Comparison of ENCODE assay signal across 16 cellular contexts in the genomic region with DNA sequence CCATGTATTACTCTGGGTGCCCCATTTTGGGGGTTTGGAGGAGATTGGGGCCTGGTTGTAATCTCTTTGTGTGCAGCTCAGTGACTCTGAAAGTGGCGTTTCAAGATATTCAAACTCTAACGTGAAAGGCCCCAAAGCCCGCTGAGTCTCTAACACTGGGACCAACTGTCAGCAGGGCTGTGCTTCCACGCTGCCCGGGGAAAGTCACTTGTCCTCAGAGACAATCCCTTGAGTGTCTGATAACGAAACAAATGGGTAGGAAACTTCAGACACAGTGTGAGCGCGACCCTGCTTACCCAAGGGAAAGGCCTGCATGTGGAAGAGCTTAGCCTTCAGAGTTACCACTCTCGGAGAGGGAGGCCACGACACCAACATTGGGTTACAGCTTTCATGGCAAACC. TPM values are rescaled to one million over a fixed set of nuclear protein-coding genes. Genes with fewer than 3 reads are reported as not detected.
DNase-seq lines count a peak whose midpoint lies in the region; ATAC-seq lines count a peak whose summit lies in the region.
"Had no signal": no experiment of that assay in that cellular context is flagged by ENCODE, and none has a peak within 500 bp of the region (broad histone marks: within the 10 kb centered on the region; RNA-seq: fewer than 3 reads in every experiment).

No MANE protein-coding gene starts in this region.

- H3K79me1 ChIP-seq in mesenchymal stem cell (replicated peaks; ENCODE audit: low read length, poor library complexity, severe bottlenecking) = no peaks in the 10 kb centered on the region

- no peaks in the 10 kb centered on the region for H4K20me1 ChIP-seq in BLaER1 treated with 17β-estradiol and CSF1 and Interleukin-3, amounts not matched to agents 10 nM and 100 nM

- peaks cover 12 to 19% (median 15%) of the 10 kb centered on the region in 11 experiments; a peak in 21 of 22 replicates for H3K9me3 ChIP-seq in BLaER1 treated with 17β-estradiol and CSF1 and Interleukin-3, amounts not matched to agents 10 nM and 100 nM (replicated peaks in 1 of 11)
- H3K9me3 ChIP-seq in KOPT-K1 (ENCODE audit: insufficient read depth, low read length, poor library complexity, severe bottlenecking) = peaks cover 10% of the 10 kb centered on the region
- no peaks in the 10 kb centered on the region for H3K9me3 ChIP-seq in mucosa of rectum (ENCODE audit: control insufficient read depth in 2 of 2, low read length in 2 of 2)
- peaks cover 6% of the 10 kb centered on the region for H3K9me3 ChIP-seq in mesenchymal stem cell (ENCODE audit: control insufficient read depth, low read length)

- no peak overlapping the region for H2AFZ ChIP-seq in mesenchymal stem cell (ENCODE audit: low read depth, low read length)

- no peaks in the 10 kb centered on the region for H3K36me3 ChIP-seq in BLaER1 treated with 17β-estradiol and CSF1 and Interleukin-3, amounts not matched to agents 10 nM and 100 nM
- H3K36me3 ChIP-seq in KOPT-K1 (ENCODE audit: insufficient read depth, low read length) (peaks cover 28% of the 10 kb centered on the region), mucosa of rectum (ENCODE audit: control insufficient read depth in 2 of 2, insufficient read depth in 2 of 2, low read length in 2 of 2) (no peaks in the 10 kb centered on the region), mesenchymal stem cell (ENCODE audit: control insufficient read depth in 1 of 2, insufficient read depth in 2 of 2, low read depth in 1 of 2, low read length in 2 of 2) (no peaks in the 10 kb centered on the region)

- H3K4me2 ChIP-seq in BLaER1 treated with 17β-estradiol and CSF1 and Interleukin-3, amounts not matched to agents 10 nM and 100 nM = peak overlapping the region in 8 of 11 experiments; percentile 45 to 80 (median 62); a peak in 14 of 22 replicates
- H3K4me2 ChIP-seq in mesenchymal stem cell (ENCODE audit: low read length, poor library complexity, severe bottlenecking) = no peak overlapping the region

- no peak overlapping the region for H3K14ac ChIP-seq in mesenchymal stem cell (ENCODE audit: low read length in 2 of 2)

- H3K4me1 ChIP-seq in BLaER1 treated with 17β-estradiol and CSF1 and Interleukin-3, amounts not matched to agents 10 nM and 100 nM = peaks cover 16 to 51% (median 42%) of the 10 kb centered on the region in 10 experiments
- H3K4me1 ChIP-seq in mucosa of rectum (ENCODE audit: control insufficient read depth in 2 of 2, insufficient read depth in 2 of 2, low read length in 2 of 2) (no peaks in the 10 kb centered on the region), mesenchymal stem cell (ENCODE audit: control insufficient read depth, insufficient read depth, low read depth, low read length) (peaks cover 2% of the 10 kb centered on the region)

- no peak overlapping the region for H3K4ac ChIP-seq in mesenchymal stem cell (ENCODE audit: low read depth in 1 of 2, low read length in 2 of 2)

- no peak overlapping the region for H3K18ac ChIP-seq in mesenchymal stem cell (ENCODE audit: low read depth in 1 of 2, low read length in 2 of 2)

- H2BK5ac ChIP-seq in mesenchymal stem cell (ENCODE audit: low read depth, low read length, poor library complexity, severe bottlenecking) = no peak overlapping the region

- peaks cover 72% of the 10 kb centered on the region for H3K36me3 Mint-ChIP-seq in activated T-helper 17 cell treated with anti-CD3 and anti-CD28 coated beads, Interleukin-2, amount 50 U/mL, for 72 hours (ENCODE audit: low read depth)
- H3K36me3 Mint-ChIP-seq: brain, type B pancreatic cell had no signal

- peaks cover 39% of the 10 kb centered on the region for H3K4me1 Mint-ChIP-seq in activated T-helper 17 cell treated with anti-CD3 and anti-CD28 coated beads, Interleukin-2, amount 50 U/mL, for 72 hours

- no peak overlapping the region for H2BK15ac ChIP-seq in mesenchymal stem cell (ENCODE audit: low read depth, poor library complexity, severe bottlenecking)

- H3K27me3 ChIP-seq in BLaER1 treated with 17β-estradiol and CSF1 and Interleukin-3, amounts not matched to agents 10 nM and 100 nM = no peaks in the 10 kb centered on the region
- H3K27me3 ChIP-seq in mucosa of rectum (ENCODE audit: control insufficient read depth in 2 of 2, insufficient read depth in 2 of 2, low read length in 2 of 2) = no peaks in the 10 kb centered on the region
- H3K27me3 ChIP-seq in mesenchymal stem cell (ENCODE audit: control insufficient read depth in 1 of 2, insufficient read depth in 1 of 2, low read length in 2 of 2) = peaks cover 8 to 43% of the 10 kb centered on the region in 2 experiments

- peaks cover 7% of the 10 kb centered on the region for H3K9me3 Mint-ChIP-seq in activated T-helper 17 cell treated with anti-CD3 and anti-CD28 coated beads, Interleukin-2, amount 50 U/mL, for 72 hours
- H3K9me3 Mint-ChIP-seq: type B pancreatic cell had no signal

- no peak overlapping the region for H3K4me3 ChIP-seq in BLaER1 treated with 17β-estradiol and CSF1 and Interleukin-3, amounts not matched to agents 10 nM and 100 nM
- H3K4me3 ChIP-seq in mucosa of rectum (ENCODE audit: low read length in 2 of 2) (peak overlapping the region; percentile 3 to 50), mesenchymal stem cell (ENCODE audit: insufficient read depth in 1 of 2, low read depth in 1 of 2, low read length in 2 of 2) (no peak overlapping the region)

- 78% methylated on average over 10 of the region's 10 CpGs for WGBS in mesenchymal stem cell

- no peak overlapping the region for H2BK12ac ChIP-seq in mesenchymal stem cell (ENCODE audit: low read length in 2 of 2)

- ATAC-seq in activated T-helper 17 cell treated with anti-CD3 and anti-CD28 coated beads, Interleukin-2, amount 50 U/mL, for 72 hours (replicated peaks) = peak; percentile 1
- ATAC-seq in GM19324 (IDR thresholded peaks at IDR 0.05; ENCODE audit: low FRiP score, unreplicated experiment) (no peak), GM18861 (IDR thresholded peaks at IDR 0.05; ENCODE audit: unreplicated experiment) (no peak)

- no peak overlapping the region for H4K91ac ChIP-seq in mesenchymal stem cell (ENCODE audit: low read length)

- no peak overlapping the region for H2AK5ac ChIP-seq in mesenchymal stem cell (ENCODE audit: low read length, severe bottlenecking)

- no peak for DNase-seq in putamen (ENCODE audit: low spot score)
- no peak for DNase-seq in mesenchymal stem cell
- DNase-seq: NCI-H2029, NCI-H774, posterior cingulate gyrus, SHP77 treated with DMSO at 0.1 percent for 48 hours had no signal

- H3K27me3 Mint-ChIP-seq in activated T-helper 17 cell treated with anti-CD3 and anti-CD28 coated beads, Interleukin-2, amount 50 U/mL, for 72 hours = no peaks in the 10 kb centered on the region
- H3K27me3 Mint-ChIP-seq: brain had no signal

- no peak overlapping the region for H2BK120ac ChIP-seq in mesenchymal stem cell (ENCODE audit: low read depth, low read length)

- H3K9ac ChIP-seq in BLaER1 treated with 17β-estradiol and CSF1 and Interleukin-3, amounts not matched to agents 10 nM and 100 nM = no peak overlapping the region
- no peak overlapping the region for H3K9ac ChIP-seq in mucosa of rectum (ENCODE audit: low read depth in 1 of 2, low read length in 2 of 2)
- H3K9ac ChIP-seq in mesenchymal stem cell (ENCODE audit: low read length) = no peak overlapping the region

- no peak overlapping the region for H3K27ac ChIP-seq in BLaER1 treated with 17β-estradiol and CSF1 and Interleukin-3, amounts not matched to agents 10 nM and 100 nM
- H3K27ac ChIP-seq in KOPT-K1 (ENCODE audit: low read depth, low read length, poor library complexity, severe bottlenecking) (peak overlapping the region; percentile 99), mucosa of rectum (ENCODE audit: low read depth in 2 of 2, low read length in 2 of 2) (peak overlapping the region in 1 of 2 donors; percentile 48), mesenchymal stem cell (ENCODE audit: low read length, poor library complexity, severe bottlenecking) (no peak overlapping the region)

- H3K23ac ChIP-seq in mesenchymal stem cell (ENCODE audit: low read length in 2 of 2) = no peak overlapping the region

- peak overlapping the region; percentile 85 for H3K4me3 Mint-ChIP-seq in activated T-helper 17 cell treated with anti-CD3 and anti-CD28 coated beads, Interleukin-2, amount 50 U/mL, for 72 hours
- H3K4me3 Mint-ChIP-seq: brain, type B pancreatic cell had no signal

- peak overlapping the region; percentile 96 for H3K27ac Mint-ChIP-seq in activated T-helper 17 cell treated with anti-CD3 and anti-CD28 coated beads, Interleukin-2, amount 50 U/mL, for 72 hours
- H3K27ac Mint-ChIP-seq: type B pancreatic cell had no signal

- H4K8ac ChIP-seq in mesenchymal stem cell (ENCODE audit: low read length) = no peak overlapping the region

RNA-seq across cellular contexts. Expression of a gene that starts 0.8 kb away (rescaled TPM):
- 10 to 100 TPM; 28.3 to 42.1 TPM for total RNA-seq in activated T-helper 17 cell treated with anti-CD3 and anti-CD28 coated beads, Interleukin-2, amount 50 U/mL, for 72 hours
- polyA plus RNA-seq in mesenchymal stem cell (2013, experiment 1 of 2) = not detected
- polyA plus RNA-seq in mesenchymal stem cell (2013, experiment 2 of 2) = not detected
- total RNA-seq: frontal cortex had no signal
- polyA plus RNA-seq: BJ had no signal

RNA-seq across cellular contexts. Expression of a gene that starts 8.7 kb away (rescaled TPM):
- 100 to 1,000 TPM in 1 of 2 donors, 10 to 100 TPM in 1; 24.0 to 163 TPM for total RNA-seq in activated T-helper 17 cell treated with anti-CD3 and anti-CD28 coated beads, Interleukin-2, amount 50 U/mL, for 72 hours
- not detected for polyA plus RNA-seq in mesenchymal stem cell (2013, experiment 1 of 2)
- polyA plus RNA-seq in mesenchymal stem cell (2013, experiment 2 of 2) = not detected
- total RNA-seq: frontal cortex had no signal
- polyA plus RNA-seq: BJ had no signal

RNA-seq across cellular contexts. Expression of a gene that starts 38.2 kb away (rescaled TPM):
- total RNA-seq in activated T-helper 17 cell treated with anti-CD3 and anti-CD28 coated beads, Interleukin-2, amount 50 U/mL, for 72 hours = not detected
- not detected for polyA plus RNA-seq in mesenchymal stem cell (2013, experiment 1 of 2)
- not detected for polyA plus RNA-seq in mesenchymal stem cell (2013, experiment 2 of 2)
- total RNA-seq: frontal cortex had no signal
- polyA plus RNA-seq: BJ had no signal

RNA-seq across cellular contexts. Expression of a gene that starts 53.7 kb away (rescaled TPM):
- not detected for total RNA-seq in activated T-helper 17 cell treated with anti-CD3 and anti-CD28 coated beads, Interleukin-2, amount 50 U/mL, for 72 hours
- polyA plus RNA-seq in mesenchymal stem cell (2013, experiment 1 of 2) = not detected
- polyA plus RNA-seq in mesenchymal stem cell (2013, experiment 2 of 2) = not detected
- total RNA-seq: frontal cortex had no signal
- polyA plus RNA-seq: BJ had no signal

Comparison
In these comparisons a context has a peak if more than half of its experiments do, and no peak if none do; other contexts are left out.
1. H3K4me3 ChIP-seq: peak in mucosa of rectum (2 of 2); none in BLaER1 treated with 17β-estradiol and CSF1 and Interleukin-3, amounts not matched to agents 10 nM and 100 nM (0 of 10) and mesenchymal stem cell (0 of 2).